Comparison of ENCODE assay signal across 25 cellular contexts in genomic region chr6:144190051-144190450, GRCh38. TPM values are rescaled to one million over a fixed set of nuclear protein-coding genes. Genes with fewer than 3 reads are reported as not detected.
"Had no signal": no experiment of that assay in that cellular context is flagged by ENCODE, and none has a peak within 500 bp of the region (broad histone marks: within the 10 kb centered on the region; RNA-seq: fewer than 3 reads in every experiment).

No MANE protein-coding gene starts in this region.

- H3K27me3 Mint-ChIP-seq: activated CD4-positive, alpha-beta memory T cell treated with anti-CD3 and anti-CD28 coated beads for 36 hours; activated naive CD8-positive, alpha-beta T cell treated with anti-CD3 and anti-CD28 coated beads for 36 hours; progenitor cell of endocrine pancreas had no signal

- FAIRE-seq: TTC549 had no signal

- H3K27ac Mint-ChIP-seq: activated CD4-positive, alpha-beta memory T cell treated with anti-CD3 and anti-CD28 coated beads for 36 hours; activated naive CD4-positive, alpha-beta T cell treated with anti-CD3 and anti-CD28 coated beads for 36 hours; activated naive CD8-positive, alpha-beta T cell treated with anti-CD3 and anti-CD28 coated beads for 36 hours; activated T-helper 1 cell treated with anti-CD3 and anti-CD28 coated beads, Interleukin-12 subunit alpha, Interleukin-12 subunit beta, Interleukin-2, Interleukin-4 antibody, amounts not matched to agents 30 ng/mL and 10 ng/mL and 1 ng/mL, durations not matched to agents 14 hours and 24 hours and 36 hours; endodermal cell; progenitor cell of endocrine pancreas had no signal

- H3K4me3 ChIP-seq: heart left ventricle, left lung, right lobe of liver, skin epidermis, thoracic aorta, upper lobe of left lung had no signal

- H3K9me3 ChIP-seq: heart left ventricle, left lung, thoracic aorta, upper lobe of left lung had no signal

- DNase-seq: activated CD4-positive, alpha-beta memory T cell treated with anti-CD3 and anti-CD28 coated beads for 36 hours; activated CD4-positive, alpha-beta T cell treated with anti-CD3 and anti-CD28 coated beads for 48 hours; activated CD8-positive, alpha-beta memory T cell treated with anti-CD3 and anti-CD28 coated beads, Interleukin-2, amount 50 U/mL, for 4 hours; activated effector memory CD4-positive, alpha-beta T cell treated with anti-CD3 and anti-CD28 coated beads, Interleukin-2, amount 50 U/mL, for 16 hours; activated naive CD4-positive, alpha-beta T cell treated with anti-CD3 and anti-CD28 coated beads for 36 hours; activated naive CD8-positive, alpha-beta T cell treated with anti-CD3 and anti-CD28 coated beads for 36 hours; activated T-cell treated with anti-CD3 and anti-CD28 coated beads, Interleukin-2, amount 50 U/mL, for 1 hour; amniotic stem cell; central memory CD4-positive, alpha-beta T cell; endodermal cell; left lung; right lobe of liver; stimulated activated CD4-positive, alpha-beta T cell treated with anti-CD3 and anti-CD28 coated beads, Interleukin-12 subunit alpha, Interleukin-12 subunit beta, amount 100 ng/mL, for 4 hours; stimulated activated CD4-positive, alpha-beta T cell treated with anti-CD3 and anti-CD28 coated beads, Interleukin-4, amount 100 ng/mL, for 1 hour; stimulated activated naive CD8-positive, alpha-beta T cell treated with anti-CD3 and anti-CD28 coated beads, Interleukin-15, Interleukin-2, amounts not matched to agents 100 U/mL and 50 U/mL, for 24 hours; T-helper 9 cell; upper lobe of left lung had no signal

- H3K27ac ChIP-seq: right lobe of liver, skin epidermis, upper lobe of left lung, VCaP had no signal

- ATAC-seq: stimulated activated naive CD8-positive, alpha-beta T cell treated with anti-CD3 and anti-CD28 coated beads, Interleukin-15, Interleukin-2, amounts not matched to agents 100 U/mL and 50 U/mL, for 24 hours had no signal

- H3K36me3 ChIP-seq: thoracic aorta had no signal

- H3K4me3 Mint-ChIP-seq: activated CD4-positive, alpha-beta memory T cell treated with anti-CD3 and anti-CD28 coated beads for 36 hours; activated naive CD4-positive, alpha-beta T cell treated with anti-CD3 and anti-CD28 coated beads for 36 hours; activated naive CD8-positive, alpha-beta T cell treated with anti-CD3 and anti-CD28 coated beads for 36 hours; activated T-helper 1 cell treated with anti-CD3 and anti-CD28 coated beads, Interleukin-12 subunit alpha, Interleukin-12 subunit beta, Interleukin-2, Interleukin-4 antibody, amounts not matched to agents 30 ng/mL and 10 ng/mL and 1 ng/mL, durations not matched to agents 14 hours and 24 hours and 36 hours; endodermal cell; nephron had no signal

- H3K4me1 ChIP-seq: right lobe of liver had no signal

- H3K27me3 ChIP-seq: heart left ventricle, left lung, right lobe of liver, upper lobe of left lung had no signal

RNA-seq across cellular contexts. Expression of gene STX11, which starts 39.7 kb away (rescaled TPM):
- total RNA-seq: progenitor cell of endocrine pancreas had no signal
